ENCODE assay signal across 28 cellular contexts in the genomic region with DNA sequence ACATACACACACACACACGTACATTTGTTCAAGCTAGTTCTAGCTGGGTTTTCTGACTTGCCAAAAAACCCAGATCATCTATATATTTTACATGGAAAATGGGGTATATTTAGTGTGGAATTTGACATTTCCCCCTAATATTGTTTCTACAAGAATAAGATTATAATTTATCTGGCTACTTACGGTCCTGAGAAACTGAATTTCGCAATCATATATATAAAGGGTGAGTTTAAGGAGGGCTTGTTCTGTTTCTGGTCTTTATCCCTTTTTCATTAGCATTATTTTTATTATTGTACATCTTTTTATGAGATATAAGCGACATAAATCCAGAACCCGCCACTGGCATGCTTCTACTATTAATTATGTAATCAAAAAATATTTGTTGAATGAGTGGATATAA.
"Had no signal": no experiment of that assay in that cellular context is flagged by ENCODE, and none has a peak within 500 bp of the region (broad histone marks: within the 10 kb centered on the region; RNA-seq: fewer than 3 reads in every experiment).

No MANE protein-coding gene starts in this region.

- H3K4me1 ChIP-seq: adrenal gland, body of pancreas, esophagus muscularis mucosa, gastroesophageal sphincter had no signal

- DNase-seq: activated CD4-positive, alpha-beta memory T cell treated with anti-CD3 and anti-CD28 coated beads, Interleukin-2, amount 10 ng/mL, durations not matched to agents 7 days and 5 days; activated CD4-positive, alpha-beta T cell treated with anti-CD3 and anti-CD28 coated beads for 1 hour; activated CD4-positive, alpha-beta T cell treated with anti-CD3 and anti-CD28 coated beads for 4 hours; activated CD4-positive, alpha-beta T cell treated with anti-CD3 and anti-CD28 coated beads, Interleukin-2, amount 10 ng/mL, durations not matched to agents 7 days and 5 days; activated CD4-positive, alpha-beta T cell treated with anti-CD3 and anti-CD28 coated beads, Interleukin-2, amount 50 U/mL, for 4 hours; activated CD4-positive, CD25-positive, alpha-beta regulatory T cell; activated CD8-positive, alpha-beta memory T cell treated with anti-CD3 and anti-CD28 coated beads, Interleukin-2, amount 50 U/mL, for 48 hours; activated gamma-delta T cell treated with Interleukin-2 at 50 U/mL for 16 hours; activated naive CD4-positive, alpha-beta T cell treated with anti-CD3 and anti-CD28 coated beads for 36 hours; activated naive CD8-positive, alpha-beta T cell treated with anti-CD3 and anti-CD28 coated beads for 36 hours; activated naive CD8-positive, alpha-beta T cell treated with anti-CD3 and anti-CD28 coated beads, Interleukin-2, amount 50 U/mL, for 24 hours; activated T-cell treated with anti-CD3 and anti-CD28 coated beads for 4 hours; activated T-cell treated with anti-CD3 and anti-CD28 coated beads, Interleukin-2, amount 50 U/mL, for 24 hours; activated T-cell treated with anti-CD3 and anti-CD28 coated beads, Interleukin-2, amount 50 U/mL, for 72 hours; adrenal gland; amygdala; aorta; body of pancreas; caudate nucleus; cortex of kidney; dermis blood vessel endothelial cell; effector CD4-positive, alpha-beta T cell; effector memory CD8-positive, alpha-beta T cell; erythroblast; foreskin melanocyte; T-helper 2 cell had no signal

- H3K27me3 ChIP-seq: adrenal gland, body of pancreas, esophagus muscularis mucosa, gastroesophageal sphincter had no signal

- H3K4me3 ChIP-seq: adrenal gland, body of pancreas, esophagus muscularis mucosa, gastroesophageal sphincter had no signal

- H3K36me3 ChIP-seq: adrenal gland, esophagus muscularis mucosa, gastroesophageal sphincter had no signal

- H3K27ac ChIP-seq: adrenal gland, body of pancreas, esophagus muscularis mucosa, gastroesophageal sphincter had no signal

- H3K9me3 ChIP-seq: adrenal gland, body of pancreas, esophagus muscularis mucosa, gastroesophageal sphincter had no signal
